Comparison of ENCODE assay signal across 8 cellular contexts in the genomic region with DNA sequence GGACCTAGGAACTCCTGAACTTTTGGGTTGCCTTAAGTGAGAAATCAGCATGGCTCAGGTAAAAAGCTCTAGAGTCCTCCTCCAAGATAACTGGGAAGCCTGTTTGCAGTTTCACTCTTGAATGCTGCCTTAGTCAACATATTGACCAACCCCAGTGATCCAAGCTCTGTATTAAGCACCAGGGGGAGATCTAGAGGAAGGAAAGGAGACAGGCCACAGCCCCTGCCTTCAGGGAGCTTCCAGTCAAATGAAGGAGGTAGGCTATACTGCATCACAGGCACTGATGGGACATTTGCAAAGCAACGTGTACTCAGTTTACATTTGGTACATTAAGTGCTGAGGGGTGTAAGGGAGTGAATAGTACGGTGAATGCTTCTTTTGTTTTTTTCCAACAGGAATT. TPM values are rescaled to one million over a fixed set of nuclear protein-coding genes. Genes with fewer than 3 reads are reported as not detected.
DNase-seq lines count a peak whose midpoint lies in the region; ATAC-seq and TF ChIP-seq lines count a peak whose summit lies in the region.

No MANE protein-coding gene starts in this region.

- H3K36me3 ChIP-seq in mesodermal cell (ENCODE audit: control insufficient read depth, insufficient read depth, low read length): peaks cover 53% of the 10 kb centered on the region
- peaks cover 0 to 14% of the 10 kb centered on the region in 2 donors for H3K36me3 ChIP-seq in aorta (ENCODE audit: control insufficient read depth in 1 of 2, insufficient read depth in 2 of 2, low read length in 1 of 2)

- H3K9me3 ChIP-seq in mesodermal cell (ENCODE audit: control insufficient read depth, low read length): no peaks in the 10 kb centered on the region
- no peaks in the 10 kb centered on the region for H3K9me3 ChIP-seq in aorta (ENCODE audit: control insufficient read depth, low read length)

- no peaks in the 10 kb centered on the region for H3K9me3 Mint-ChIP-seq in stimulated activated naive CD8-positive, alpha-beta T cell treated with anti-CD3 and anti-CD28 coated beads, Interleukin-15, Interleukin-2, amounts not matched to agents 100 ng/mL and 50 ng/mL, for 24 hours

- H3K27ac ChIP-seq in mesodermal cell (ENCODE audit: low read depth, low read length, severe bottlenecking) (no peak overlapping the region), aorta (ENCODE audit: low read depth in 1 of 2, low read length in 2 of 2) (no peak overlapping the region)

- no peaks in the 10 kb centered on the region for H3K27me3 Mint-ChIP-seq in stimulated activated naive CD8-positive, alpha-beta T cell treated with anti-CD3 and anti-CD28 coated beads, Interleukin-15, Interleukin-2, amounts not matched to agents 100 ng/mL and 50 ng/mL, for 24 hours

- intact Hi-C loops in aorta (cut with DNase I): no loop called here

- H3K27ac Mint-ChIP-seq in stimulated activated naive CD8-positive, alpha-beta T cell treated with anti-CD3 and anti-CD28 coated beads, Interleukin-15, Interleukin-2, amounts not matched to agents 100 ng/mL and 50 ng/mL, for 24 hours: peak overlapping the region; percentile 83

- WGBS in mesodermal cell (ENCODE audit: insufficient coverage in 2 of 2), 2 experiments: 96 to 100% methylated on average over 1 to 2 of the region's 2 CpGs
- WGBS in aorta, 2 donors: 76 to 81% methylated on average over 2 of the region's 2 CpGs

- ATAC-seq in stimulated activated naive CD8-positive, alpha-beta T cell treated with anti-CD3 and anti-CD28 coated beads, Interleukin-15, Interleukin-2, amounts not matched to agents 100 U/mL and 50 U/mL, for 24 hours: no peak
- no peak for ATAC-seq in aorta (ENCODE audit: low FRiP score)
- ATAC-seq in GM19035 (IDR thresholded peaks at IDR 0.05; ENCODE audit: unreplicated experiment): no peak

- H3K36me3 Mint-ChIP-seq in stimulated activated naive CD8-positive, alpha-beta T cell treated with anti-CD3 and anti-CD28 coated beads, Interleukin-15, Interleukin-2, amounts not matched to agents 100 ng/mL and 50 ng/mL, for 24 hours (ENCODE audit: low read depth): peaks cover 49% of the 10 kb centered on the region

- in situ Hi-C loops in astrocyte of the cerebellum (cut with HindIII; ENCODE audit: low sequenced_read_pairs): no loop called here

- no peaks in the 10 kb centered on the region for H3K27me3 ChIP-seq in aorta (ENCODE audit: control insufficient read depth in 1 of 2, insufficient read depth in 2 of 2, low read length in 1 of 2)

- peak overlapping the region; percentile 85 for H3K4me3 Mint-ChIP-seq in stimulated activated naive CD8-positive, alpha-beta T cell treated with anti-CD3 and anti-CD28 coated beads, Interleukin-15, Interleukin-2, amounts not matched to agents 100 ng/mL and 50 ng/mL, for 24 hours

- peaks cover 50% of the 10 kb centered on the region for H3K4me1 Mint-ChIP-seq in stimulated activated naive CD8-positive, alpha-beta T cell treated with anti-CD3 and anti-CD28 coated beads, Interleukin-15, Interleukin-2, amounts not matched to agents 100 ng/mL and 50 ng/mL, for 24 hours (ENCODE audit: low read depth)

- no peak for DNase-seq in stimulated activated naive CD8-positive, alpha-beta T cell treated with anti-CD3 and anti-CD28 coated beads, Interleukin-15, Interleukin-2, amounts not matched to agents 100 U/mL and 50 U/mL, for 24 hours
- DNase-seq in astrocyte of the cerebellum (ENCODE audit: low read depth): no peak
- no peak for DNase-seq in aorta
- DNase-seq in DMS153 (lab: John Stamatoyannopoulos, UW): no peak
- no peak for DNase-seq in SIG-M5 (lab: John Stamatoyannopoulos, UW)

- peaks cover 3% of the 10 kb centered on the region for H3K4me1 ChIP-seq in mesodermal cell (ENCODE audit: control insufficient read depth, insufficient read depth, low read length, poor library complexity, severe bottlenecking)
- peaks cover 4 to 9% of the 10 kb centered on the region in 2 donors for H3K4me1 ChIP-seq in aorta (ENCODE audit: control insufficient read depth in 1 of 2, insufficient read depth in 2 of 2, low read length in 2 of 2)

- H3K4me3 ChIP-seq in astrocyte of the cerebellum (ENCODE audit: low read depth, low read length) (peak overlapping the region; percentile 69), mesodermal cell (ENCODE audit: extremely low read depth, insufficient read depth, low read length, poor library complexity, severe bottlenecking) (peak overlapping the region; percentile 63), aorta (ENCODE audit: low read length in 2 of 2) (peak overlapping the region; percentile 12 to 87)

- TF ChIP-seq CTCF in astrocyte of the cerebellum (IDR thresholded peaks at IDR 0.05; ENCODE audit: low read depth, low read length, missing control alignments): no peak

RNA-seq across cellular contexts. Expression of a gene that starts 1.2 kb away (rescaled TPM):
- polyA plus RNA-seq in mesodermal cell (2013, experiment 1 of 2): 15.5 TPM
- 14.4 TPM for polyA plus RNA-seq in mesodermal cell (2013, experiment 2 of 2)
- 10 to 100 TPM; 52.7 to 74.4 TPM for total RNA-seq in aorta
- 100 to 1,000 TPM in 1 of 2 donors, 1 to 10 TPM in 1; 5.0 to 118 TPM for polyA plus RNA-seq in aorta

RNA-seq across cellular contexts. Expression of a gene that starts 1.4 kb away (rescaled TPM):
- polyA plus RNA-seq in mesodermal cell (2013, experiment 1 of 2): 27.9 TPM
- polyA plus RNA-seq in mesodermal cell (2013, experiment 2 of 2): 21.9 TPM
- 10 to 100 TPM; 34.0 to 46.3 TPM for total RNA-seq in aorta
- polyA plus RNA-seq in aorta: 10 to 100 TPM in 1 of 2 donors, 1 to 10 TPM in 1; 4.1 to 15.7 TPM

RNA-seq across cellular contexts. Expression of a gene that starts 25.1 kb away (rescaled TPM):
- polyA plus RNA-seq in mesodermal cell (2013, experiment 1 of 2): 0.44 TPM
- 0.10 TPM for polyA plus RNA-seq in mesodermal cell (2013, experiment 2 of 2)
- 1 to 10 TPM; 3.2 to 5.8 TPM for total RNA-seq in aorta
- polyA plus RNA-seq in aorta: 1 to 10 TPM; 1.4 to 4.9 TPM

RNA-seq across cellular contexts. Expression of a gene that starts 50.1 kb away (rescaled TPM):
- 39.7 TPM for polyA plus RNA-seq in mesodermal cell (2013, experiment 1 of 2)
- 36.9 TPM for polyA plus RNA-seq in mesodermal cell (2013, experiment 2 of 2)
- total RNA-seq in aorta: 10 to 100 TPM; 32.7 to 63.9 TPM
- 10 to 100 TPM; 14.5 to 35.6 TPM for polyA plus RNA-seq in aorta
